ENCODE assay signal across 8 cellular contexts in the genomic region with DNA sequence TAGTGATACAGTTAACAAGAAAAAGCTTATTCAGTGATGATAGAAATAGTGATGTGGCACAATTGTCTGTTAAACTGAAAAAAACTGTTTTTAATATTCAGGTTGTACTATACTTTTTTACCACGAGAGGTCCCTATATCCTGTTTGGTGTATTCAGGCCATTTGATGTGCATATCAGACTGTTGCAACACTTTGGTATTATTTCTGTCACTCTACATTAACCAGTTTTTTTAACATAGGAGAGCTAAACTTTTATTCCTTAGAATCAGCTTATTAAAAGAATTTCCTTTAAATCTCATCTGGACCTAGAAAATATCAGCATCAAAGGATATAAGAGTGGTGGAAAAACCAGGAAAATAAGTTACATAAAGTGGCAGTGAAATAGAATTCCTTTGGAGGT. TPM values are rescaled to one million over a fixed set of nuclear protein-coding genes. Genes with fewer than 3 reads are reported as not detected.
DNase-seq lines count a peak whose midpoint lies in the region; ATAC-seq and TF ChIP-seq lines count a peak whose summit lies in the region.

No MANE protein-coding gene starts in this region.

- H3K4me1 ChIP-seq in SK-N-SH (ENCODE audit: control insufficient read depth in 1 of 2, insufficient read depth in 2 of 2, low read depth in 1 of 2, low read length in 1 of 2): peaks cover 3 to 9% of the 10 kb centered on the region in 2 experiments; a peak in 2 of 4 replicates
- H3K4me1 ChIP-seq in fibroblast of lung (ENCODE audit: control insufficient read depth, extremely low read depth, insufficient read depth, low read length): no peaks in the 10 kb centered on the region

- peaks cover 11% of the 10 kb centered on the region for H3F3A ChIP-seq in SK-N-SH (replicated peaks; ENCODE audit: insufficient read depth)

- H3K27me3 ChIP-seq in SK-N-SH (ENCODE audit: insufficient read depth) (no peaks in the 10 kb centered on the region), fibroblast of lung (ENCODE audit: control insufficient read depth, insufficient read depth, low read length) (no peaks in the 10 kb centered on the region)

- H4K20me1 ChIP-seq in SK-N-SH (ENCODE audit: insufficient read depth) (no peaks in the 10 kb centered on the region), fibroblast of lung (ENCODE audit: control insufficient read depth, extremely low read depth, insufficient read depth, low read length) (no peaks in the 10 kb centered on the region)

- TF ChIP-seq CTCF in SK-N-SH (IDR thresholded peaks at IDR 0.05) (peak; percentile 70), fibroblast of lung (conservative IDR thresholded peaks at IDR 0.05 in 1 of 2, IDR thresholded peaks at IDR 0.05 in 1 of 2; ENCODE audit: low read depth in 1 of 2, low read length in 2 of 2) (peak; percentile 24 to 54), omental fat pad (IDR thresholded peaks at IDR 0.05) (no peak)

- no peak overlapping the region for H2AFZ ChIP-seq in SK-N-SH (ENCODE audit: low read depth)
- no peak overlapping the region for H2AFZ ChIP-seq in fibroblast of lung (ENCODE audit: low read length)

- POLR2A ChIA-PET in SK-N-SH (lab: Yijun Ruan, JAX): no interaction called here

- H3K27ac ChIP-seq in SK-N-SH (ENCODE audit: low read depth in 2 of 2, low read length in 1 of 2) (peak overlapping the region; percentile 0 to 34; a peak in 1 of 4 replicates), fibroblast of lung (ENCODE audit: insufficient read depth, low read length) (no peak overlapping the region)

- H3K4me3 ChIP-seq in SK-N-SH (ENCODE audit: low read depth in 2 of 2, low read length in 1 of 2): no peak overlapping the region
- H3K4me3 ChIP-seq in fibroblast of lung (replicated peaks in 1 of 4; ENCODE audit: control extremely low read depth in 1 of 4, insufficient read depth in 1 of 4, low read depth in 3 of 4, low read length in 4 of 4): no peak overlapping the region

- no peaks in the 10 kb centered on the region for H3K9me3 ChIP-seq in SK-N-SH
- H3K9me3 ChIP-seq in fibroblast of lung (ENCODE audit: control insufficient read depth, insufficient read depth, low read depth, low read length): no peaks in the 10 kb centered on the region

- WGBS in SK-N-SH (ENCODE audit: low lambda C conversion rate): 0% methylated on average over 1 of the region's 1 CpG

- TF ChIP-seq RAD21 in SK-N-SH (IDR thresholded peaks at IDR 0.05; ENCODE audit: low read length): peak; percentile 58

- H3K79me2 ChIP-seq in SK-N-SH (ENCODE audit: insufficient read depth): no peaks in the 10 kb centered on the region
- H3K79me2 ChIP-seq in fibroblast of lung (ENCODE audit: control insufficient read depth, insufficient read depth, low read length): no peaks in the 10 kb centered on the region

- H3K9ac ChIP-seq in SK-N-SH (no peak overlapping the region), fibroblast of lung (ENCODE audit: insufficient read depth, low read length) (no peak overlapping the region)

- H3K4me2 ChIP-seq in SK-N-SH (no peak overlapping the region), fibroblast of lung (ENCODE audit: extremely low read depth, insufficient read depth, low read length) (no peak overlapping the region)

- ATAC-seq in HG03432 (IDR thresholded peaks at IDR 0.05; ENCODE audit: unreplicated experiment) (peak; percentile 62), omental fat pad (ENCODE audit: low FRiP score) (peak; percentile 51)

- H3K36me3 ChIP-seq in SK-N-SH (replicated peaks in 1 of 2; ENCODE audit: control insufficient read depth in 1 of 2, insufficient read depth in 2 of 2, low read length in 1 of 2) (no peaks in the 10 kb centered on the region), fibroblast of lung (ENCODE audit: control insufficient read depth, insufficient read depth, low read length) (no peaks in the 10 kb centered on the region)

- DNase-seq in SIG-M5 treated with dmso at 0.1 percent for 504 hours (lab: John Stamatoyannopoulos, UW; ENCODE audit: unreplicated experiment): peak; percentile 54
- no peak for DNase-seq in SIG-M5 (lab: John Stamatoyannopoulos, UW)
- no peak for DNase-seq in SK-N-SH
- peak; percentile 32 to 65 for DNase-seq in fibroblast of lung (ENCODE audit: low read depth in 2 of 2)
- DNase-seq in omental fat pad (ENCODE audit: low spot score): no peak
- DNase-seq in NCI-H1417 treated with DMSO at 0.1 percent for 48 hours (lab: John Stamatoyannopoulos, UW): no peak
- no peak for DNase-seq in ureter (ENCODE audit: low spot score)

- no peaks in the 10 kb centered on the region for H3K9me2 ChIP-seq in SK-N-SH

- CTCF ChIA-PET in SK-N-SH (lab: Yijun Ruan, JAX): interaction anchor here (0.6 to 3.3 kb wide), 47 partner anchors 10 to 455 kb away, joined by 3 to 52 read pairs (median 4); partner anchors contain the start of genes TSPYL1 and TSPYL4

- TF ChIP-seq EP300 in SK-N-SH (IDR thresholded peaks at IDR 0.05; ENCODE audit: borderline replicate concordance in 1 of 2, low read depth in 1 of 2, low read length in 1 of 2): no peak

TF ChIP-seq in SK-N-SH, 30 proteins besides CTCF, POLR2A, EP300 and RAD21:
- peak; percentile 40; the same call in 1 of the 2 replicates for TF ChIP-seq SMC3 (IDR thresholded peaks at IDR 0.05; ENCODE audit: low read depth, low read length)
- TF ChIP-seq CHD2 (IDR thresholded peaks at IDR 0.05; ENCODE audit: low read length, partially characterized antibody): no peak
- TF ChIP-seq, protein P1, sequence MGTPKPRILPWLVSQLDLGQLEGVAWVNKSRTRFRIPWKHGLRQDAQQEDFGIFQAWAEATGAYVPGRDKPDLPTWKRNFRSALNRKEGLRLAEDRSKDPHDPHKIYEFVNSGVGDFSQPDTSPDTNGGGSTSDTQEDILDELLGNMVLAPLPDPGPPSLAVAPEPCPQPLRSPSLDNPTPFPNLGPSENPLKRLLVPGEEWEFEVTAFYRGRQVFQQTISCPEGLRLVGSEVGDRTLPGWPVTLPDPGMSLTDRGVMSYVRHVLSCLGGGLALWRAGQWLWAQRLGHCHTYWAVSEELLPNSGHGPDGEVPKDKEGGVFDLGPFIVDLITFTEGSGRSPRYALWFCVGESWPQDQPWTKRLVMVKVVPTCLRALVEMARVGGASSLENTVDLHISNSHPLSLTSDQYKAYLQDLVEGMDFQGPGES (IDR thresholded peaks at IDR 0.05; ENCODE audit: low read depth, low read length): no peak
- no peak for TF ChIP-seq MXI1 (IDR thresholded peaks at IDR 0.05; ENCODE audit: low read depth, low read length)

RNA-seq across cellular contexts. Expression of gene TSPYL4, which starts 36.8 kb away (rescaled TPM):
- 29.1 and 44.5 TPM in 2 replicates for polyA plus RNA-seq in SK-N-SH (2012; rRNA removed)
- polyA plus RNA-seq in SK-N-SH (2012; cell fraction: cytosol; rRNA removed): 26.3 and 28.2 TPM in 2 replicates
- polyA plus RNA-seq in SK-N-SH (2012; cell fraction: nucleus; rRNA removed): 83.0 and 97.0 TPM in 2 replicates
- 3.9 and 5.3 TPM in 2 replicates for total RNA-seq in fibroblast of lung
- 21.6 and 25.0 TPM in 2 replicates for polyA plus RNA-seq in fibroblast of lung
- 14.6 and 17.2 TPM in 2 replicates for polyA plus RNA-seq in fibroblast of lung (2012)
- 27.7 and 28.2 TPM in 2 replicates for polyA minus RNA-seq in fibroblast of lung (ENCODE audit: low replicate concordance)
- 10 to 100 TPM in 2 of 4 donors, 1 to 10 TPM in 2; 8.0 to 13.4 (median 9.5) TPM for total RNA-seq in omental fat pad
- 26.1 TPM for total RNA-seq in ureter

Comparison
In these comparisons a context has a peak if more than half of its experiments do, and no peak if none do; other contexts are left out.
1. DNase-seq: peak in SIG-M5 treated with dmso at 0.1 percent for 504 hours (single experiment) and fibroblast of lung (2 of 2); none in SIG-M5 (single experiment), SK-N-SH (single experiment), omental fat pad (single experiment), NCI-H1417 treated with DMSO at 0.1 percent for 48 hours (single experiment) and ureter (single experiment).
2. CTCF ChIP-seq: peak in SK-N-SH (single experiment) and fibroblast of lung (2 of 2); none in omental fat pad (0 of 3).